In genomic region chr13:113209336-113209879, GRCh38 we compare ENCODE assay signal across 8 cellular contexts. TPM values are rescaled to one million over a fixed set of nuclear protein-coding genes. Genes with fewer than 3 reads are reported as not detected.
DNase-seq lines count a peak whose midpoint lies in the region; ATAC-seq and TF ChIP-seq lines count a peak whose summit lies in the region.

Gene CUL4A, plus strand, starts transcription at chr13:113209613. Its CDS starts 15 bp downstream, at chr13:113209628.

- no peaks in the 10 kb centered on the region for H3K9me3 ChIP-seq in Peyer's patch

- peaks cover 9% of the 10 kb centered on the region for H3K36me3 Mint-ChIP-seq in neural crest cell (ENCODE audit: low read depth)

- ATAC-seq in GM19452 (IDR thresholded peaks at IDR 0.05; ENCODE audit: unreplicated experiment) (peak; percentile 36), HG03571 (IDR thresholded peaks at IDR 0.05; ENCODE audit: unreplicated experiment) (peak; percentile 29)

- H3K4me3 ChIP-seq in Peyer's patch (peak within 1 kb of the TSS; percentile 69 to 98 (median 84)), foreskin fibroblast (ENCODE audit: low read depth in 1 of 2, low read length in 2 of 2) (peak within 1 kb of the TSS; percentile 79 to 80)

- no peaks in the 10 kb centered on the region for H3K27me3 ChIP-seq in Peyer's patch

- peaks cover 0 to 11% (median 0%) of the 10 kb centered on the region in 3 donors for H3K36me3 ChIP-seq in Peyer's patch

- H3K9me3 Mint-ChIP-seq in neural crest cell: no peaks in the 10 kb centered on the region

- H3K27me3 Mint-ChIP-seq in neural crest cell (ENCODE audit: low read depth): no peaks in the 10 kb centered on the region

- H3K27ac Mint-ChIP-seq in neural crest cell (ENCODE audit: unreplicated experiment): no peak within 1 kb of the TSS

- TF ChIP-seq POLR2A in Peyer's patch (IDR thresholded peaks at IDR 0.05): peak in 1 of 2 donors; percentile 13

- H3K27ac ChIP-seq in Peyer's patch: peak within 1 kb of the TSS; percentile 98 to 100 (median 98)

- H3K4me1 ChIP-seq in Peyer's patch: peaks cover 0 to 46% (median 11%) of the 10 kb centered on the region in 4 donors

- no peak for DNase-seq in Caki2 (ENCODE audit: low read depth)
- peak; percentile 67 to 91 (median 89) for DNase-seq in Peyer's patch
- peak; percentile 53 for DNase-seq in activated gamma-delta T cell (lab: John Stamatoyannopoulos, UW)
- DNase-seq in foreskin fibroblast: peak; percentile 72 to 92
- DNase-seq in neural crest cell (ENCODE audit: low read depth, low spot score): peak; percentile 66
- DNase-seq in stromal cell of bone marrow (ENCODE audit: low read depth): peak; percentile 56

- in situ Hi-C loops in Caki2 (cut with HindIII; ENCODE audit: low pct_unique_long_range_greater_than_20kb, low sequenced_read_pairs): no loop called here

- H3K4me3 Mint-ChIP-seq in neural crest cell: peak within 1 kb of the TSS; percentile 93

- H3K4me1 Mint-ChIP-seq in neural crest cell: peaks cover 51% of the 10 kb centered on the region

- TF ChIP-seq CTCF in Peyer's patch (IDR thresholded peaks at IDR 0.05) (no peak), foreskin fibroblast (IDR thresholded peaks at IDR 0.05; ENCODE audit: low read depth, low read length) (no peak), neural crest cell (conservative IDR thresholded peaks at IDR 0.05) (no peak)

RNA-seq across cellular contexts. Expression of gene CUL4A, which starts in this region (rescaled TPM):
- 77.8 and 83.4 TPM in 2 replicates for total RNA-seq in Caki2 (2014; rRNA removed; shearing (Covaris generic); ENCODE audit: low replicate concordance)
- total RNA-seq in Peyer's patch: 100 to 1,000 TPM in 3 of 4 donors, 10 to 100 TPM in 1; 83.9 to 206 (median 114) TPM
- 63.0 and 63.9 TPM in 2 replicates for total RNA-seq in neural crest cell
